In genomic region chr10:18651324-18652007, GRCh38 we compare ENCODE assay signal across 8 cellular contexts. TPM values are rescaled to one million over a fixed set of nuclear protein-coding genes. Genes with fewer than 3 reads are reported as not detected.
DNase-seq lines count a peak whose midpoint lies in the region; ATAC-seq and TF ChIP-seq lines count a peak whose summit lies in the region.

A gene with protein sequence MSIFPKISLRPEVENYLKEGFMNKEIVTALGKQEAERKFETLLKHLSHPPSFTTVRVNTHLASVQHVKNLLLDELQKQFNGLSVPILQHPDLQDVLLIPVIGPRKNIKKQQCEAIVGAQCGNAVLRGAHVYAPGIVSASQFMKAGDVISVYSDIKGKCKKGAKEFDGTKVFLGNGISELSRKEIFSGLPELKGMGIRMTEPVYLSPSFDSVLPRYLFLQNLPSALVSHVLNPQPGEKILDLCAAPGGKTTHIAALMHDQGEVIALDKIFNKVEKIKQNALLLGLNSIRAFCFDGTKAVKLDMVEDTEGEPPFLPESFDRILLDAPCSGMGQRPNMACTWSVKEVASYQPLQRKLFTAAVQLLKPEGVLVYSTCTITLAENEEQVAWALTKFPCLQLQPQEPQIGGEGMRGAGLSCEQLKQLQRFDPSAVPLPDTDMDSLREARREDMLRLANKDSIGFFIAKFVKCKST (minus strand): TSS chr10:18651587. CDS start chr10:18651203, 384 bp downstream.

- ATAC-seq in HG02642 (IDR thresholded peaks at IDR 0.05; ENCODE audit: poor library complexity, unreplicated experiment) (peak; percentile 98), left cardiac atrium (peak; percentile 99)

- intact Hi-C loops in left cardiac atrium (cut with DNase I) (no loop called here), posterior vena cava (cut with DNase I) (no loop called here)

- WGBS in adipose tissue, 3 donors, result 0 to 1% (median 0%) methylated on average over 39 of the region's 39 CpGs

- H3K4me3 ChIP-seq in GM12875 (ENCODE audit: low read depth, low read length), result peak within 1 kb of the TSS; percentile 67

- TF ChIP-seq CTCF in GM12875 (IDR thresholded peaks at IDR 0.05; ENCODE audit: borderline replicate concordance, insufficient read depth, low read depth, low read length), result no peak

- DNase-seq in NCI-H128 (lab: John Stamatoyannopoulos, UW; ENCODE audit: unreplicated experiment), result peak; percentile 60
- DNase-seq in T-helper 1 cell, result peak; percentile 86 to 95 (median 90)
- peak; percentile 93 for DNase-seq in left cardiac atrium
- peak; percentile 97 for DNase-seq in posterior vena cava (ENCODE audit: low spot score)
- DNase-seq in ureter (ENCODE audit: low spot score), result peak; percentile 94

- H3K27ac ChIP-seq in adipose tissue (ENCODE audit: low read depth, low read length), result peak within 1 kb of the TSS; percentile 79

RNA-seq across cellular contexts. Expression of the gene that starts here (rescaled TPM):
- 1 to 10 TPM; 4.1 to 7.0 (median 6.3) TPM for polyA plus RNA-seq in adipose tissue
- 1 to 10 TPM; 7.7 to 8.5 TPM for total RNA-seq in left cardiac atrium
- 10 to 100 TPM in 1 of 2 donors, 1 to 10 TPM in 1; 8.5 to 10.1 TPM for total RNA-seq in posterior vena cava
- total RNA-seq in ureter, result 33.5 TPM

Comparison
In these comparisons a context has a peak if more than half of its experiments do, and no peak if none do; other contexts are left out.
1. Peak in every context shown above with its lines: DNase-seq, ATAC-seq, H3K4me3 ChIP-seq and H3K27ac ChIP-seq.